Comparison of ENCODE assay signal across 13 cellular contexts in genomic region chr5:147743686-147744332, GRCh38. TPM values are rescaled to one million over a fixed set of nuclear protein-coding genes. Genes with fewer than 3 reads are reported as not detected.
DNase-seq lines count a peak whose midpoint lies in the region; ATAC-seq and TF ChIP-seq lines count a peak whose summit lies in the region.
"Had no signal": no experiment of that assay in that cellular context is flagged by ENCODE, and none has a peak within 500 bp of the region (broad histone marks: within the 10 kb centered on the region; RNA-seq: fewer than 3 reads in every experiment).

No MANE protein-coding gene starts in this region.

- no peak overlapping the region for H3K27ac ChIP-seq in CD8-positive, alpha-beta T cell (ENCODE audit: low read depth, low read length)
- H3K27ac ChIP-seq in MM.1S (ENCODE audit: low read length) = no peak overlapping the region
- H3K27ac ChIP-seq: body of pancreas, KMS-11, stomach had no signal

- DNase-seq in DMS 273 (lab: John Stamatoyannopoulos, UW; ENCODE audit: unreplicated experiment) = peak; percentile 91
- DNase-seq in NCI-H1436 treated with DMSO at 0.1 percent for 48 hours (lab: John Stamatoyannopoulos, UW) = peak; percentile 72
- peak; percentile 98 to 99 for DNase-seq in NCI-H524 (lab: John Stamatoyannopoulos, UW)
- DNase-seq in fibroblast of peridontal ligament (ENCODE audit: extremely low read depth) = peak; percentile 19
- DNase-seq in CD8-positive, alpha-beta T cell = no peak
- DNase-seq in MM.1S = no peak
- DNase-seq: activated CD4-positive, alpha-beta T cell treated with anti-CD3 and anti-CD28 coated beads, Interleukin-2, amount 50 U/mL, for 4 hours; GF-D8; stomach had no signal

- no peaks in the 10 kb centered on the region for H3K4me1 Mint-ChIP-seq in CD8-positive, alpha-beta T cell (ENCODE audit: low read depth)

- no peaks in the 10 kb centered on the region for H3K36me3 ChIP-seq in CD8-positive, alpha-beta T cell (ENCODE audit: insufficient read depth, low read length)
- no peaks in the 10 kb centered on the region for H3K36me3 ChIP-seq in MM.1S (replicated peaks; ENCODE audit: insufficient read depth, low read length)
- H3K36me3 ChIP-seq: stomach had no signal

- no peaks in the 10 kb centered on the region for H3K9me3 ChIP-seq in CD8-positive, alpha-beta T cell (ENCODE audit: low read length)
- H3K9me3 ChIP-seq in MM.1S (replicated peaks; ENCODE audit: insufficient read depth, low read length) = no peaks in the 10 kb centered on the region
- H3K9me3 ChIP-seq: body of pancreas, stomach had no signal

- peaks cover 32% of the 10 kb centered on the region for H3K79me2 ChIP-seq in MM.1S (ENCODE audit: low read length)

- no peaks in the 10 kb centered on the region for H4K20me1 ChIP-seq in MM.1S (ENCODE audit: insufficient read depth, low read length)

- no peaks in the 10 kb centered on the region for H3F3A ChIP-seq in MM.1S (ENCODE audit: insufficient read depth, low read length)

- intact Hi-C loops in CD8-positive, alpha-beta T cell (cut with DNase I, micrococcal nuclease) = no loop called here

- no peak overlapping the region for H2AFZ ChIP-seq in MM.1S (ENCODE audit: low read length)

- H3K27ac Mint-ChIP-seq in CD8-positive, alpha-beta T cell = no peak overlapping the region

- no peaks in the 10 kb centered on the region for H3K27me3 Mint-ChIP-seq in CD8-positive, alpha-beta T cell (ENCODE audit: low read depth)

- no peak for TF ChIP-seq CTCF in CD8-positive, alpha-beta T cell (IDR thresholded peaks at IDR 0.05)
- no peak for TF ChIP-seq CTCF in MM.1S (IDR thresholded peaks at IDR 0.05; ENCODE audit: low read length)

- no peak overlapping the region for H3K4me3 Mint-ChIP-seq in CD8-positive, alpha-beta T cell

- H3K4me2 ChIP-seq in MM.1S (ENCODE audit: low read depth, low read length) = no peak overlapping the region
- H3K4me2 ChIP-seq: KMS-11 had no signal

- H3K9me2 ChIP-seq in MM.1S (replicated peaks; ENCODE audit: insufficient read depth, low read length) = no peaks in the 10 kb centered on the region

- no peaks in the 10 kb centered on the region for H3K4me1 ChIP-seq in CD8-positive, alpha-beta T cell (ENCODE audit: insufficient read depth, low read length)
- no peaks in the 10 kb centered on the region for H3K4me1 ChIP-seq in MM.1S (ENCODE audit: low read length)
- H3K4me1 ChIP-seq: body of pancreas had no signal

- no peak overlapping the region for H3K9ac ChIP-seq in MM.1S (ENCODE audit: low read length)
- H3K9ac ChIP-seq: KMS-11 had no signal

- POLR2A ChIA-PET in CD8-positive, alpha-beta T cell (lab: Charles Lee) = interaction anchor here (0.7 kb wide), 1 partner anchor 632 kb away, joined by 3 read pairs; no protein-coding TSS in a partner anchor

- no peaks in the 10 kb centered on the region for H3K36me3 Mint-ChIP-seq in CD8-positive, alpha-beta T cell

- no peak overlapping the region for H3K4me3 ChIP-seq in CD8-positive, alpha-beta T cell (ENCODE audit: low read depth, low read length)
- H3K4me3 ChIP-seq in MM.1S (ENCODE audit: low read length) = no peak overlapping the region
- H3K4me3 ChIP-seq: body of pancreas, stomach had no signal

- no peak for ATAC-seq in GM18909 (IDR thresholded peaks at IDR 0.05; ENCODE audit: poor library complexity, unreplicated experiment)
- no peak for ATAC-seq in CD8-positive, alpha-beta T cell
- no peak for ATAC-seq in GM19328 (IDR thresholded peaks at IDR 0.05; ENCODE audit: unreplicated experiment)
- ATAC-seq: body of pancreas had no signal

- no peaks in the 10 kb centered on the region for H3K27me3 ChIP-seq in CD8-positive, alpha-beta T cell (ENCODE audit: insufficient read depth, low read length)
- no peaks in the 10 kb centered on the region for H3K27me3 ChIP-seq in MM.1S (replicated peaks; ENCODE audit: insufficient read depth, low read length)
- H3K27me3 ChIP-seq: body of pancreas, stomach had no signal

- CTCF ChIA-PET in CD8-positive, alpha-beta T cell (lab: Charles Lee) = no interaction called here

- no peaks in the 10 kb centered on the region for H3K9me3 Mint-ChIP-seq in CD8-positive, alpha-beta T cell

RNA-seq across cellular contexts. Expression of gene JAKMIP2, which starts 38.7 kb away (rescaled TPM):
- 1 to 10 TPM; 1.1 to 2.0 TPM for total RNA-seq in CD8-positive, alpha-beta T cell

Comparison
In these comparisons a context has a peak if more than half of its experiments do, and no peak if none do; other contexts are left out.
1. DNase-seq: peak in DMS 273 (single experiment), NCI-H1436 treated with DMSO at 0.1 percent for 48 hours (single experiment), NCI-H524 (2 of 2) and fibroblast of peridontal ligament (single experiment); none in CD8-positive, alpha-beta T cell (0 of 7) and MM.1S (single experiment).